8 cellular contexts compared by ENCODE assay signal in the genomic region with DNA sequence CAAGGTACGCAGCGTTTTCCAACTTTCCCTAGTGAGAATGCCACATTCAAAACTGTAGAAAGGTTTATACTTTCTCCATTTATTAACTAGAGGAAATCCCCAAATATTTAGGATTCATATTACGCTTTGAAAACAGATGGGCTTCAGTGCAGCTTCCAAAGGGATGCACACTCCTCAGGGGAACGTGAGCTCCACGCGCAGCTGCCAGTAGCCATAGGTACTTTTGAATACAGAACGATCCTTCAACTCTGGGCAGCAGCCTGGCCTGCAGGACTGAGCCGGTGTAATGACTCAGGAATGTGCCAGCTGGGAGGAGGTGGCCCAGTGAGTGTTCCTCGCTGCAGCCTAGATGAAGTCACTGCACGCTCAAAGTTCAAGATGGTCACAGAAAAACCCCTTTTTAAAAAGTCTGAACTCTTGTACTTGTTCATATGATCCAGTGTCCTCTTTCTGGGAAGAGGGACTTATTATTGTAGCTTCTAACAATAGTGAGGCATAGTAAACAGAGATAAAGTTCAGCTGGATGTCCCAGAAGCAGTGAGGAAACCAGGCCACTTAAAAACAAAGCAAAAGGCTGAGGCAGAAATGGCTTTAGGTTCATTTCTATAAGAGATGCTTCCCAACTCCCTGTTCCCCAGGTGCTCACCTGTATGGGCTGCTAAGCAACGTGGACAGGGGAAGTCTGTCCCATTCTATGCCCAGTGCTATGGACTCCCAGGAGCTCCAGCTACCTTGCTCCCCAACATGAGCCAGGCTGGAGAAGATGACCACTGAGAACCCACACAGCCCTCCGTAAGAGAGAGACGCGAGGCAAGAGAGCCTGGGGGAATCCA.
A peak's percentile ranks its signal among the peaks of the same experiment; 100 is the strongest.
DNase-seq lines count a peak whose midpoint lies in the region; ATAC-seq and TF ChIP-seq lines count a peak whose summit lies in the region.

No MANE protein-coding gene starts in this region.

- peak; percentile 72 for DNase-seq in DMS53 (lab: John Stamatoyannopoulos, UW)
- peak in 1 of 2 donors; percentile 85 for DNase-seq in foreskin keratinocyte
- peak; percentile 52 to 71 for DNase-seq in psoas muscle
- DNase-seq in stimulated activated naive CD8-positive, alpha-beta T cell treated with anti-CD3 and anti-CD28 coated beads, Interleukin-15, Interleukin-2, amounts not matched to agents 100 U/mL and 50 U/mL, for 24 hours, result no peak
- DNase-seq in activated naive CD4-positive, alpha-beta T cell treated with anti-CD3 and anti-CD28 coated beads, Interleukin-2, amount 50 U/mL, for 16 hours, result no peak

- TF ChIP-seq CTCF in foreskin keratinocyte (conservative IDR thresholded peaks at IDR 0.05) (no peak), psoas muscle (IDR thresholded peaks at IDR 0.05) (no peak)

- H3K27ac ChIP-seq in foreskin keratinocyte (peak overlapping the region; percentile 45), psoas muscle (no peak overlapping the region)

- 48 to 64% (median 52%) methylated on average over 14 of the region's 14 CpGs for WGBS in psoas muscle, 3 donors

- H3K27me3 ChIP-seq in foreskin keratinocyte, result no peaks in the 10 kb centered on the region
- no peaks in the 10 kb centered on the region for H3K27me3 ChIP-seq in psoas muscle (ENCODE audit: insufficient read depth in 3 of 3, low read length in 2 of 3)

- no peaks in the 10 kb centered on the region for H3K36me3 ChIP-seq in psoas muscle (ENCODE audit: insufficient read depth in 1 of 2, low read depth in 1 of 2)

- peaks cover 15% of the 10 kb centered on the region for H3K4me1 ChIP-seq in foreskin keratinocyte
- H3K4me1 ChIP-seq in psoas muscle, result no peaks in the 10 kb centered on the region

- no peaks in the 10 kb centered on the region for H3K9me3 ChIP-seq in psoas muscle

- ATAC-seq in SK-N-SH treated with all-trans-retinoic acid at 6 μM for 48 hours, result peak; percentile 98
- ATAC-seq in foreskin keratinocyte, result peak; percentile 99
- peak; percentile 91 to 97 (median 96) for ATAC-seq in psoas muscle
- no peak for ATAC-seq in stimulated activated naive CD8-positive, alpha-beta T cell treated with anti-CD3 and anti-CD28 coated beads, Interleukin-15, Interleukin-2, amounts not matched to agents 100 U/mL and 50 U/mL, for 24 hours
- ATAC-seq in GM21390 (IDR thresholded peaks at IDR 0.05; ENCODE audit: unreplicated experiment), result no peak
- ATAC-seq in HG02571 (IDR thresholded peaks at IDR 0.05; ENCODE audit: unreplicated experiment), result no peak

- no peak overlapping the region for H3K4me3 ChIP-seq in psoas muscle

- intact Hi-C loops in psoas muscle (cut with DNase I), result no loop called here

TF ChIP-seq in SK-N-SH treated with all-trans-retinoic acid at 6 μM for 48 hours, 23 proteins besides CTCF, POLR2A, EP300 and RAD21:
- TF ChIP-seq, protein P1, sequence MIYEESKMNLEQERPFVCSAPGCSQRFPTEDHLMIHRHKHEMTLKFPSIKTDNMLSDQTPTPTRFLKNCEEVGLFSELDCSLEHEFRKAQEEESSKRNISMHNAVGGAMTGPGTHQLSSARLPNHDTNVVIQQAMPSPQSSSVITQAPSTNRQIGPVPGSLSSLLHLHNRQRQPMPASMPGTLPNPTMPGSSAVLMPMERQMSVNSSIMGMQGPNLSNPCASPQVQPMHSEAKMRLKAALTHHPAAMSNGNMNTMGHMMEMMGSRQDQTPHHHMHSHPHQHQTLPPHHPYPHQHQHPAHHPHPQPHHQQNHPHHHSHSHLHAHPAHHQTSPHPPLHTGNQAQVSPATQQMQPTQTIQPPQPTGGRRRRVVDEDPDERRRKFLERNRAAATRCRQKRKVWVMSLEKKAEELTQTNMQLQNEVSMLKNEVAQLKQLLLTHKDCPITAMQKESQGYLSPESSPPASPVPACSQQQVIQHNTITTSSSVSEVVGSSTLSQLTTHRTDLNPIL (CRISPR knock-in tag; IDR thresholded peaks at IDR 0.05; ENCODE audit: low read depth), result peak; percentile 55; the same call in 1 of the 2 replicates
- TF ChIP-seq, protein P2, sequence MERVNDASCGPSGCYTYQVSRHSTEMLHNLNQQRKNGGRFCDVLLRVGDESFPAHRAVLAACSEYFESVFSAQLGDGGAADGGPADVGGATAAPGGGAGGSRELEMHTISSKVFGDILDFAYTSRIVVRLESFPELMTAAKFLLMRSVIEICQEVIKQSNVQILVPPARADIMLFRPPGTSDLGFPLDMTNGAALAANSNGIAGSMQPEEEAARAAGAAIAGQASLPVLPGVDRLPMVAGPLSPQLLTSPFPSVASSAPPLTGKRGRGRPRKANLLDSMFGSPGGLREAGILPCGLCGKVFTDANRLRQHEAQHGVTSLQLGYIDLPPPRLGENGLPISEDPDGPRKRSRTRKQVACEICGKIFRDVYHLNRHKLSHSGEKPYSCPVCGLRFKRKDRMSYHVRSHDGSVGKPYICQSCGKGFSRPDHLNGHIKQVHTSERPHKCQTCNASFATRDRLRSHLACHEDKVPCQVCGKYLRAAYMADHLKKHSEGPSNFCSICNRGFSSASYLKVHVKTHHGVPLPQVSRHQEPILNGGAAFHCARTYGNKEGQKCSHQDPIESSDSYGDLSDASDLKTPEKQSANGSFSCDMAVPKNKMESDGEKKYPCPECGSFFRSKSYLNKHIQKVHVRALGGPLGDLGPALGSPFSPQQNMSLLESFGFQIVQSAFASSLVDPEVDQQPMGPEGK (CRISPR knock-in tag; IDR thresholded peaks at IDR 0.05; ENCODE audit: borderline replicate concordance), result no peak
TF ChIP-seq in SK-N-SH treated with all-trans-retinoic acid at 6 μM for 48 hours: peak in this region for 1.

Comparison
In these comparisons a context has a peak if more than half of its experiments do, and no peak if none do; other contexts are left out.
1. DNase-seq: peak in DMS53 (single experiment) and psoas muscle (2 of 2); none in stimulated activated naive CD8-positive, alpha-beta T cell treated with anti-CD3 and anti-CD28 coated beads, Interleukin-15, Interleukin-2, amounts not matched to agents 100 U/mL and 50 U/mL, for 24 hours (single experiment) and activated naive CD4-positive, alpha-beta T cell treated with anti-CD3 and anti-CD28 coated beads, Interleukin-2, amount 50 U/mL, for 16 hours (single experiment).
2. ATAC-seq: peak in SK-N-SH treated with all-trans-retinoic acid at 6 μM for 48 hours (single experiment), foreskin keratinocyte (single experiment) and psoas muscle (4 of 4); none in stimulated activated naive CD8-positive, alpha-beta T cell treated with anti-CD3 and anti-CD28 coated beads, Interleukin-15, Interleukin-2, amounts not matched to agents 100 U/mL and 50 U/mL, for 24 hours (single experiment), GM21390 (single experiment) and HG02571 (single experiment).